10 cellular contexts compared by ENCODE assay signal in the genomic region with DNA sequence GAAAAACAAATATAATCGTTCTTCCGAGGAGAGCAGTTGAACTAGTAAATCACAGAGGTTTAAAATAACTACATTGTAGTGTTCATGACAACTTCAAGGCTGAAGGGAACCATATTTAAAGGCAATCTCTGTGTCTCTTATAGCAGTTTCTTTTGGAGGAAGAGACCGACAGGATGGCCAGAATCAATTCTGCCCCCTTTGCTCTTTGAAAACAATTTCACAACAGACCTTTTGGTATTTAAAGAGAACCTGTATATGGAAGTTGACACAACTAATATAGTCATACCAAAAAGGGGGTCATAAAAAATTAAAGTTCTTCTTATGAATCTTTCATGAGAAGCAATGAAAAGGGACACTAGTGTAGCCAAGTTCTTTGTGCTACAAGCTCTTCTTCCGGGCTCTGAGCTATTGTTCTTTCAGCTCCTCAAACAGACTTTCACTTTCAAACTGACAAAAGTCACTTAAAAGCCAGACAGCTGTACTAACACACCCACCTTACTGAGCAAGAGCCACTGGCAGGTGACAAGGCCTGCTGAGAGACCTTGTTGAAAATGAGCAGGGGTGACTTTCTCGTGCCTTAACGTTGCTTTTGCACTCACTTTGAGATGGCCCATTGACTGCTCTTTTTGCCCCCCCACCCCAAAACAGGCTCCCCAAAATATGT. TPM values are rescaled to one million over a fixed set of nuclear protein-coding genes. Genes with fewer than 3 reads are reported as not detected.
A peak's percentile ranks its signal among the peaks of the same experiment; 100 is the strongest.
DNase-seq lines count a peak whose midpoint lies in the region; ATAC-seq and TF ChIP-seq lines count a peak whose summit lies in the region.
"Had no signal": no experiment of that assay in that cellular context is flagged by ENCODE, and none has a peak within 500 bp of the region (broad histone marks: within the 10 kb centered on the region; RNA-seq: fewer than 3 reads in every experiment).

No MANE protein-coding gene starts in this region.

- H3K27ac ChIP-seq in SJCRH30, result peak overlapping the region; percentile 10; the same call in 1 of the 2 replicates
- no peak overlapping the region for H3K27ac ChIP-seq in breast epithelium

- H3K4me3 ChIP-seq in SJCRH30, result no peak overlapping the region
- peak overlapping the region in 1 of 3 donors; percentile 6 for H3K4me3 ChIP-seq in breast epithelium

- TF ChIP-seq POLR2A in breast epithelium (IDR thresholded peaks at IDR 0.05), result no peak

- H3K4me1 ChIP-seq in SJCRH30, result peaks cover 17% of the 10 kb centered on the region
- no peaks in the 10 kb centered on the region for H3K4me1 ChIP-seq in breast epithelium

- TF ChIP-seq CTCF in breast epithelium (IDR thresholded peaks at IDR 0.05), result no peak

- DNase-seq in COLO668 (lab: John Stamatoyannopoulos, UW; ENCODE audit: unreplicated experiment) (peak; percentile 68), SJCRH30 (peak in 1 of 2 experiments; percentile 38), COLO829 (ENCODE audit: low spot score) (no peak), breast epithelium (ENCODE audit: low spot score in 2 of 2) (no peak), mucosa of gallbladder (ENCODE audit: low spot score) (no peak), SIG-M5 treated with dmso at 0.1 percent for 504 hours (lab: John Stamatoyannopoulos, UW; ENCODE audit: unreplicated experiment) (no peak)
- DNase-seq: effector CD8-positive, alpha-beta T cell had no signal

- intact Hi-C loops in breast epithelium (cut with DNase I; ENCODE audit: low total_unique reads), result no loop called here

- ATAC-seq in GM19025 (IDR thresholded peaks at IDR 0.05; ENCODE audit: low read depth, unreplicated experiment), result peak; percentile 61
- ATAC-seq in HG03432 (IDR thresholded peaks at IDR 0.05; ENCODE audit: unreplicated experiment), result peak; percentile 89
- ATAC-seq: HCT116 had no signal

- H3K9me3 ChIP-seq in SJCRH30 (replicated peaks) (no peaks in the 10 kb centered on the region), breast epithelium (no peaks in the 10 kb centered on the region)

- H3K27me3 ChIP-seq in SJCRH30 (no peaks in the 10 kb centered on the region), breast epithelium (no peaks in the 10 kb centered on the region)

- H3K36me3 ChIP-seq in SJCRH30 (peaks cover 72% of the 10 kb centered on the region), breast epithelium (no peaks in the 10 kb centered on the region)

RNA-seq across cellular contexts. Expression of a gene that starts 31.0 kb away (rescaled TPM):
- total RNA-seq in SJCRH30 (2014; rRNA removed; shearing (Covaris generic)), result 18.4 and 19.9 TPM in 2 replicates
- total RNA-seq in breast epithelium, result 1 to 10 TPM; 1.8 to 7.5 (median 5.7) TPM
- 11.1 TPM for total RNA-seq in mucosa of gallbladder
